Comparison of ENCODE assay signal across 1 cellular context in the genomic region with DNA sequence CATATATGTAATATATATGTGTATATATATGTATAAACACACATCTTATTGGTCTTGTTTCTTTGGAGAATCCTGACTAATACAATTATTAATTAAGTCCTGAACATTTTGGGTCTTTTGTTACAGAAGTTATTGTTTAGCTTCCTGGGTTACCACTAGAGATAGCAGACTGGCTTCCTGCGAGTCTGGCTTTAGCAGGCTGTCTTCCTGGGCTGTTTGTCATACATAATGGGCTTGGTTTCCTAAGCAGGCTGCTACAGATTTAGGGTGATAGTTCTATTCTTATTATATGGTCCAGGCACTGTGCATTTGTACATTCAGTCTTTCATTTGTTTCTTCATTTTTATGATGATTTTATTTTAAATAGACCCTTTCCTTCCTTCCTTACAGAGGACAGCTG.
TF ChIP-seq lines count a peak whose summit lies in the region.

No MANE protein-coding gene starts in this region.

TF ChIP-seq in HepG2, 621 proteins besides CTCF, POLR2A, EP300 and RAD21 (continued from another document):
- TF ChIP-seq, protein P1, sequence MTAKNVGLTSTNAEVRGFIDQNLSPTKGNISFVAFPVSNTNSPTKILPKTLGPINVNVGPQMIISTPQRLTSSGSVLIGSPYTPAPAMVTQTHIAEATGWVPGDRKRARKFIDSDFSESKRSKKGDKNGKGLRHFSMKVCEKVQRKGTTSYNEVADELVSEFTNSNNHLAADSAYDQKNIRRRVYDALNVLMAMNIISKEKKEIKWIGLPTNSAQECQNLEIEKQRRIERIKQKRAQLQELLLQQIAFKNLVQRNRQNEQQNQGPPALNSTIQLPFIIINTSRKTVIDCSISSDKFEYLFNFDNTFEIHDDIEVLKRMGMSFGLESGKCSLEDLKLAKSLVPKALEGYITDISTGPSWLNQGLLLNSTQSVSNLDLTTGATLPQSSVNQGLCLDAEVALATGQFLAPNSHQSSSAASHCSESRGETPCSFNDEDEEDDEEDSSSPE (CRISPR knock-in tag; IDR thresholded peaks at IDR 0.05): no peak
- TF ChIP-seq, protein P2, sequence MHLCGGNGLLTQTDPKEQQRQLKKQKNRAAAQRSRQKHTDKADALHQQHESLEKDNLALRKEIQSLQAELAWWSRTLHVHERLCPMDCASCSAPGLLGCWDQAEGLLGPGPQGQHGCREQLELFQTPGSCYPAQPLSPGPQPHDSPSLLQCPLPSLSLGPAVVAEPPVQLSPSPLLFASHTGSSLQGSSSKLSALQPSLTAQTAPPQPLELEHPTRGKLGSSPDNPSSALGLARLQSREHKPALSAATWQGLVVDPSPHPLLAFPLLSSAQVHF (CRISPR knock-in tag; IDR thresholded peaks at IDR 0.05): no peak
- TF ChIP-seq FOXA3 (CRISPR knock-in tag; IDR thresholded peaks at IDR 0.05) (no peak), SMAD1 (CRISPR knock-in tag; IDR thresholded peaks at IDR 0.05; ENCODE audit: borderline replicate concordance, low read depth) (no peak), RAD51 (IDR thresholded peaks at IDR 0.05; ENCODE audit: borderline replicate concordance) (no peak), ZNF614 (CRISPR knock-in tag; IDR thresholded peaks at IDR 0.05; ENCODE audit: borderline replicate concordance) (no peak), ZNF850 (CRISPR knock-in tag; conservative IDR thresholded peaks at IDR 0.05) (no peak), ZMYM4 (CRISPR knock-in tag; IDR thresholded peaks at IDR 0.05) (no peak), ZNF335 (CRISPR knock-in tag; IDR thresholded peaks at IDR 0.05) (no peak), RXRB (CRISPR knock-in tag; IDR thresholded peaks at IDR 0.05; ENCODE audit: borderline replicate concordance) (no peak), ZNF878 (CRISPR knock-in tag; IDR thresholded peaks at IDR 0.05) (no peak), ZFP36L1 (CRISPR knock-in tag; IDR thresholded peaks at IDR 0.05) (no peak), ZNF256 (CRISPR knock-in tag; conservative IDR thresholded peaks at IDR 0.05) (no peak)
- TF ChIP-seq, protein P3, sequence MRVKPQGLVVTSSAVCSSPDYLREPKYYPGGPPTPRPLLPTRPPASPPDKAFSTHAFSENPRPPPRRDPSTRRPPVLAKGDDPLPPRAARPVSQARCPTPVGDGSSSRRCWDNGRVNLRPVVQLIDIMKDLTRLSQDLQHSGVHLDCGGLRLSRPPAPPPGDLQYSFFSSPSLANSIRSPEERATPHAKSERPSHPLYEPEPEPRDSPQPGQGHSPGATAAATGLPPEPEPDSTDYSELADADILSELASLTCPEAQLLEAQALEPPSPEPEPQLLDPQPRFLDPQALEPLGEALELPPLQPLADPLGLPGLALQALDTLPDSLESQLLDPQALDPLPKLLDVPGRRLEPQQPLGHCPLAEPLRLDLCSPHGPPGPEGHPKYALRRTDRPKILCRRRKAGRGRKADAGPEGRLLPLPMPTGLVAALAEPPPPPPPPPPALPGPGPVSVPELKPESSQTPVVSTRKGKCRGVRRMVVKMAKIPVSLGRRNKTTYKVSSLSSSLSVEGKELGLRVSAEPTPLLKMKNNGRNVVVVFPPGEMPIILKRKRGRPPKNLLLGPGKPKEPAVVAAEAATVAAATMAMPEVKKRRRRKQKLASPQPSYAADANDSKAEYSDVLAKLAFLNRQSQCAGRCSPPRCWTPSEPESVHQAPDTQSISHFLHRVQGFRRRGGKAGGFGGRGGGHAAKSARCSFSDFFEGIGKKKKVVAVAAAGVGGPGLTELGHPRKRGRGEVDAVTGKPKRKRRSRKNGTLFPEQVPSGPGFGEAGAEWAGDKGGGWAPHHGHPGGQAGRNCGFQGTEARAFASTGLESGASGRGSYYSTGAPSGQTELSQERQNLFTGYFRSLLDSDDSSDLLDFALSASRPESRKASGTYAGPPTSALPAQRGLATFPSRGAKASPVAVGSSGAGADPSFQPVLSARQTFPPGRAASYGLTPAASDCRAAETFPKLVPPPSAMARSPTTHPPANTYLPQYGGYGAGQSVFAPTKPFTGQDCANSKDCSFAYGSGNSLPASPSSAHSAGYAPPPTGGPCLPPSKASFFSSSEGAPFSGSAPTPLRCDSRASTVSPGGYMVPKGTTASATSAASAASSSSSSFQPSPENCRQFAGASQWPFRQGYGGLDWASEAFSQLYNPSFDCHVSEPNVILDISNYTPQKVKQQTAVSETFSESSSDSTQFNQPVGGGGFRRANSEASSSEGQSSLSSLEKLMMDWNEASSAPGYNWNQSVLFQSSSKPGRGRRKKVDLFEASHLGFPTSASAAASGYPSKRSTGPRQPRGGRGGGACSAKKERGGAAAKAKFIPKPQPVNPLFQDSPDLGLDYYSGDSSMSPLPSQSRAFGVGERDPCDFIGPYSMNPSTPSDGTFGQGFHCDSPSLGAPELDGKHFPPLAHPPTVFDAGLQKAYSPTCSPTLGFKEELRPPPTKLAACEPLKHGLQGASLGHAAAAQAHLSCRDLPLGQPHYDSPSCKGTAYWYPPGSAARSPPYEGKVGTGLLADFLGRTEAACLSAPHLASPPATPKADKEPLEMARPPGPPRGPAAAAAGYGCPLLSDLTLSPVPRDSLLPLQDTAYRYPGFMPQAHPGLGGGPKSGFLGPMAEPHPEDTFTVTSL (CRISPR knock-in tag; IDR thresholded peaks at IDR 0.05; ENCODE audit: borderline replicate concordance): no peak
- TF ChIP-seq, protein P4, sequence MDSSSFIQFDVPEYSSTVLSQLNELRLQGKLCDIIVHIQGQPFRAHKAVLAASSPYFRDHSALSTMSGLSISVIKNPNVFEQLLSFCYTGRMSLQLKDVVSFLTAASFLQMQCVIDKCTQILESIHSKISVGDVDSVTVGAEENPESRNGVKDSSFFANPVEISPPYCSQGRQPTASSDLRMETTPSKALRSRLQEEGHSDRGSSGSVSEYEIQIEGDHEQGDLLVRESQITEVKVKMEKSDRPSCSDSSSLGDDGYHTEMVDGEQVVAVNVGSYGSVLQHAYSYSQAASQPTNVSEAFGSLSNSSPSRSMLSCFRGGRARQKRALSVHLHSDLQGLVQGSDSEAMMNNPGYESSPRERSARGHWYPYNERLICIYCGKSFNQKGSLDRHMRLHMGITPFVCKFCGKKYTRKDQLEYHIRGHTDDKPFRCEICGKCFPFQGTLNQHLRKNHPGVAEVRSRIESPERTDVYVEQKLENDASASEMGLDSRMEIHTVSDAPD (CRISPR knock-in tag; IDR thresholded peaks at IDR 0.05): no peak
- TF ChIP-seq, protein P5, sequence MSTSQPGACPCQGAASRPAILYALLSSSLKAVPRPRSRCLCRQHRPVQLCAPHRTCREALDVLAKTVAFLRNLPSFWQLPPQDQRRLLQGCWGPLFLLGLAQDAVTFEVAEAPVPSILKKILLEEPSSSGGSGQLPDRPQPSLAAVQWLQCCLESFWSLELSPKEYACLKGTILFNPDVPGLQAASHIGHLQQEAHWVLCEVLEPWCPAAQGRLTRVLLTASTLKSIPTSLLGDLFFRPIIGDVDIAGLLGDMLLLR (CRISPR knock-in tag; IDR thresholded peaks at IDR 0.05): no peak
- TF ChIP-seq, protein P6, sequence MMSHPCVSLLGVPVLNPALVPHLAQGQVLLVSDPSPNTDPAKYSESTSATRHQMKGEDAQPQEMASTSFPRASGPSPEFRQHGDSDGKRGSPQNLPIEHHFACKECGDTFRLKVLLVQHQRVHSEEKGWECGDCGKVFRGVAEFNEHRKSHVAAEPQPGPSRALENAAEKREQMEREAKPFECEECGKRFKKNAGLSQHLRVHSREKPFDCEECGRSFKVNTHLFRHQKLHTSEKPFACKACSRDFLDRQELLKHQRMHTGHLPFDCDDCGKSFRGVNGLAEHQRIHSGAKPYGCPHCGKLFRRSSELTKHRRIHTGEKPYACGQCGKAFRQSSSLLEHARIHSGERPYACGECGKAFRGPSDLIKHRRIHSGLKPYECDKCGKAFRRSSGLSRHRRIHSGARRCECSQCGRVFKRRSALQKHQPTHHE (CRISPR knock-in tag; IDR thresholded peaks at IDR 0.05; ENCODE audit: borderline replicate concordance): no peak
- TF ChIP-seq, protein P7, sequence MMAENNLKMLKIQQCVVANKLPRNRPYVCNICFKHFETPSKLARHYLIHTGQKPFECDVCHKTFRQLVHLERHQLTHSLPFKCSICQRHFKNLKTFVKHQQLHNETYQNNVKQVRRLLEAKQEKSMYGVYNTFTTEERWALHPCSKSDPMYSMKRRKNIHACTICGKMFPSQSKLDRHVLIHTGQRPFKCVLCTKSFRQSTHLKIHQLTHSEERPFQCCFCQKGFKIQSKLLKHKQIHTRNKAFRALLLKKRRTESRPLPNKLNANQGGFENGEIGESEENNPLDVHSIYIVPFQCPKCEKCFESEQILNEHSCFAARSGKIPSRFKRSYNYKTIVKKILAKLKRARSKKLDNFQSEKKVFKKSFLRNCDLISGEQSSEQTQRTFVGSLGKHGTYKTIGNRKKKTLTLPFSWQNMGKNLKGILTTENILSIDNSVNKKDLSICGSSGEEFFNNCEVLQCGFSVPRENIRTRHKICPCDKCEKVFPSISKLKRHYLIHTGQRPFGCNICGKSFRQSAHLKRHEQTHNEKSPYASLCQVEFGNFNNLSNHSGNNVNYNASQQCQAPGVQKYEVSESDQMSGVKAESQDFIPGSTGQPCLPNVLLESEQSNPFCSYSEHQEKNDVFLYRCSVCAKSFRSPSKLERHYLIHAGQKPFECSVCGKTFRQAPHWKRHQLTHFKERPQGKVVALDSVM (CRISPR knock-in tag; IDR thresholded peaks at IDR 0.05): no peak
